ENCODE assay signal across 27 cellular contexts in genomic region chr7:45892407-45893035, GRCh38. TPM values are rescaled to one million over a fixed set of nuclear protein-coding genes. Genes with fewer than 3 reads are reported as not detected.
DNase-seq lines count a peak whose midpoint lies in the region; ATAC-seq and TF ChIP-seq lines count a peak whose summit lies in the region.
"Had no signal": no experiment of that assay in that cellular context is flagged by ENCODE, and none has a peak within 500 bp of the region (broad histone marks: within the 10 kb centered on the region; RNA-seq: fewer than 3 reads in every experiment).

No MANE protein-coding gene starts in this region.

- H3K9ac ChIP-seq in liver (ENCODE audit: low read depth in 1 of 2, low read length in 2 of 2) = peak overlapping the region in 1 of 2 donors; percentile 32

- peaks cover 37% of the 10 kb centered on the region for H3K27me3 Mint-ChIP-seq in WTC11 (ENCODE audit: low read depth)
- H3K27me3 Mint-ChIP-seq in endothelial cell (ENCODE audit: unreplicated experiment) = peaks cover 9% of the 10 kb centered on the region

- H3K27ac Mint-ChIP-seq in WTC11 = no peak overlapping the region
- no peak overlapping the region for H3K27ac Mint-ChIP-seq in endothelial cell (ENCODE audit: unreplicated experiment)
- H3K27ac Mint-ChIP-seq: CD4-positive, alpha-beta memory T cell had no signal

- H3K9me3 ChIP-seq in heart right ventricle (no peaks in the 10 kb centered on the region), liver (ENCODE audit: control insufficient read depth in 4 of 4, low read length in 3 of 4) (no peaks in the 10 kb centered on the region), A673 (ENCODE audit: low read depth, low read length, poor library complexity, severe bottlenecking) (no peaks in the 10 kb centered on the region)
- H3K9me3 ChIP-seq: A549, Caco-2 had no signal

- peak; percentile 71 for DNase-seq in cardiac septum (ENCODE audit: low spot score)
- DNase-seq in heart right ventricle = no peak
- no peak for DNase-seq in WTC11 (ENCODE audit: low spot score)
- DNase-seq in endothelial cell (ENCODE audit: low spot score) = no peak
- DNase-seq in A673 (ENCODE audit: low spot score) = no peak
- DNase-seq: C1 segment of cervical spinal cord; Caco-2; CD4-positive, alpha-beta memory T cell; DMS79 treated with DMSO at 0.1 percent for 48 hours; NCI-H1048; NCI-H1436; NCI-H187; NCI-H2081 treated with DMSO at 0.1 percent for 48 hours; NCI-H2171; NCI-H226; NCI-H510A treated with DMSO at 0.1 percent for 48 hours; NCI-H774 had no signal

- 84 to 85% methylated on average over 6 of the region's 6 CpGs for WGBS in heart right ventricle, 2 donors
- 86% methylated on average over 6 of the region's 6 CpGs for WGBS in liver

- H3K4me3 ChIP-seq in heart right ventricle = no peak overlapping the region
- H3K4me3 ChIP-seq in liver (ENCODE audit: low read depth in 1 of 3, low read length in 3 of 3) = no peak overlapping the region
- H3K4me3 ChIP-seq in A673 (ENCODE audit: low read depth, low read length, poor library complexity, severe bottlenecking) = no peak overlapping the region
- H3K4me3 ChIP-seq: A549, PC-9 had no signal

- POLR2A ChIA-PET in WTC11 (lab: Charles Lee) (no interaction called here), A673 (lab: Charles Lee; ENCODE audit: low non-redundant PET) (no interaction called here)

- ATAC-seq in heart right ventricle (no peak), WTC11 (no peak), HG03045 (IDR thresholded peaks at IDR 0.05; ENCODE audit: unreplicated experiment) (no peak)
- ATAC-seq: A549, HCT116, Right ventricle myocardium inferior had no signal

- H3K27me3 ChIP-seq in heart right ventricle (peaks cover 7 to 53% (median 39%) of the 10 kb centered on the region in 7 donors), liver (ENCODE audit: control insufficient read depth in 4 of 4, insufficient read depth in 4 of 4, low read length in 3 of 4) (no peaks in the 10 kb centered on the region), A673 (replicated peaks; ENCODE audit: insufficient read depth, low read depth, low read length, poor library complexity) (peaks cover 34% of the 10 kb centered on the region)

- H3K9me3 Mint-ChIP-seq in WTC11 (no peaks in the 10 kb centered on the region), endothelial cell (ENCODE audit: unreplicated experiment) (no peaks in the 10 kb centered on the region)
- H3K9me3 Mint-ChIP-seq: CD4-positive, alpha-beta memory T cell had no signal

- H3K36me3 Mint-ChIP-seq in WTC11 (no peaks in the 10 kb centered on the region), endothelial cell (ENCODE audit: low read depth, unreplicated experiment) (no peaks in the 10 kb centered on the region)
- H3K36me3 Mint-ChIP-seq: CD4-positive, alpha-beta memory T cell had no signal

- no peak overlapping the region for H3K4me3 Mint-ChIP-seq in WTC11
- H3K4me3 Mint-ChIP-seq in endothelial cell (ENCODE audit: unreplicated experiment) = no peak overlapping the region
- H3K4me3 Mint-ChIP-seq: CD4-positive, alpha-beta memory T cell had no signal

- BruUV-seq in A673 (replicated peaks; lab: Mats Ljungman, UMichigan) = no TSS peak

- peaks cover 0 to 14% (median 10%) of the 10 kb centered on the region in 9 donors for H3K4me1 ChIP-seq in heart right ventricle
- H3K4me1 ChIP-seq in liver (ENCODE audit: control insufficient read depth in 4 of 4, insufficient read depth in 4 of 4, low read length in 3 of 4) = peaks cover 0 to 17% (median 7%) of the 10 kb centered on the region in 4 donors
- H3K4me1 ChIP-seq in A673 (ENCODE audit: insufficient read depth, low read length, poor library complexity, severe bottlenecking) = no peaks in the 10 kb centered on the region
- H3K4me1 ChIP-seq: Caco-2 had no signal

- peaks cover 16% of the 10 kb centered on the region for H3K4me1 Mint-ChIP-seq in WTC11
- peaks cover 46% of the 10 kb centered on the region for H3K4me1 Mint-ChIP-seq in endothelial cell (ENCODE audit: unreplicated experiment)

- TF ChIP-seq RAD21 in liver (IDR thresholded peaks at IDR 0.05) = peak in 1 of 2 donors; percentile 13

- TF ChIP-seq CTCF in heart right ventricle (IDR thresholded peaks at IDR 0.05) (no peak), WTC11 (IDR thresholded peaks at IDR 0.05) (no peak), liver (IDR thresholded peaks at IDR 0.05; ENCODE audit: low read depth, low read length, missing input control) (no peak), endothelial cell (IDR thresholded peaks at IDR 0.05; ENCODE audit: unreplicated experiment) (no peak), A673 (conservative IDR thresholded peaks at IDR 0.05; ENCODE audit: low read depth, low read length) (no peak)

- intact Hi-C loops in cardiac septum (cut with DNase I) = no loop called here
- intact Hi-C loops in heart right ventricle (cut with DNase I) = loop anchor here in 2 of 10 donors (10.0 kb wide), 1 partner anchor 1362 kb away; no protein-coding TSS in a partner anchor
- intact Hi-C loops in A673 (cut with micrococcal nuclease; ENCODE audit: unreplicated experiment) = no loop called here

- no peak overlapping the region for H3K27ac ChIP-seq in heart right ventricle
- peak overlapping the region; percentile 2 to 93 for H3K27ac ChIP-seq in liver (ENCODE audit: low read depth in 1 of 2, low read length in 2 of 2)
- H3K27ac ChIP-seq in A673 (ENCODE audit: low read depth, low read length, poor library complexity, severe bottlenecking) = no peak overlapping the region
- H3K27ac ChIP-seq: A549, HL-60, PC-9 had no signal

- CTCF ChIA-PET in WTC11 (lab: Charles Lee) (interaction anchor here (1.2 kb wide), 1 partner anchor 25 kb away, joined by 3 read pairs; no protein-coding TSS in a partner anchor), A673 (lab: Charles Lee) (no interaction called here)

- H3K36me3 ChIP-seq in heart right ventricle (no peaks in the 10 kb centered on the region), liver (ENCODE audit: control insufficient read depth in 4 of 4, insufficient read depth in 3 of 4, low read depth in 1 of 4, low read length in 3 of 4) (peaks cover 0 to 9% (median 0%) of the 10 kb centered on the region in 4 donors), A673 (ENCODE audit: insufficient read depth, low read length, poor library complexity, severe bottlenecking) (no peaks in the 10 kb centered on the region)

TF ChIP-seq in WTC11, 78 proteins besides CTCF, POLR2A, EP300 and RAD21:
- TF ChIP-seq GABPB1 (CRISPR knock-in tag; IDR thresholded peaks at IDR 0.05) = peak; percentile 77
- TF ChIP-seq TP53 (CRISPR knock-in tag; IDR thresholded peaks at IDR 0.05) = no peak

TF ChIP-seq in liver, 16 proteins besides CTCF, POLR2A, EP300 and RAD21:
- TF ChIP-seq NR2F2 (IDR thresholded peaks at IDR 0.05) (peak; percentile 32), FOXA1 (IDR thresholded peaks at IDR 0.05) (no peak), RXRA (IDR thresholded peaks at IDR 0.05) (no peak), JUND (IDR thresholded peaks at IDR 0.05) (peak in 1 of 2 donors; percentile 57), EGR1 (IDR thresholded peaks at IDR 0.05; ENCODE audit: low read depth in 2 of 2) (peak in 1 of 2 donors; percentile 25), SP1 (IDR thresholded peaks at IDR 0.05) (peak; percentile 32), GABPA (IDR thresholded peaks at IDR 0.05 in 1 of 2, conservative IDR thresholded peaks at IDR 0.05 in 1 of 2) (no peak), TAF1 (conservative IDR thresholded peaks at IDR 0.05) (no peak)
- TF ChIP-seq, protein P1, sequence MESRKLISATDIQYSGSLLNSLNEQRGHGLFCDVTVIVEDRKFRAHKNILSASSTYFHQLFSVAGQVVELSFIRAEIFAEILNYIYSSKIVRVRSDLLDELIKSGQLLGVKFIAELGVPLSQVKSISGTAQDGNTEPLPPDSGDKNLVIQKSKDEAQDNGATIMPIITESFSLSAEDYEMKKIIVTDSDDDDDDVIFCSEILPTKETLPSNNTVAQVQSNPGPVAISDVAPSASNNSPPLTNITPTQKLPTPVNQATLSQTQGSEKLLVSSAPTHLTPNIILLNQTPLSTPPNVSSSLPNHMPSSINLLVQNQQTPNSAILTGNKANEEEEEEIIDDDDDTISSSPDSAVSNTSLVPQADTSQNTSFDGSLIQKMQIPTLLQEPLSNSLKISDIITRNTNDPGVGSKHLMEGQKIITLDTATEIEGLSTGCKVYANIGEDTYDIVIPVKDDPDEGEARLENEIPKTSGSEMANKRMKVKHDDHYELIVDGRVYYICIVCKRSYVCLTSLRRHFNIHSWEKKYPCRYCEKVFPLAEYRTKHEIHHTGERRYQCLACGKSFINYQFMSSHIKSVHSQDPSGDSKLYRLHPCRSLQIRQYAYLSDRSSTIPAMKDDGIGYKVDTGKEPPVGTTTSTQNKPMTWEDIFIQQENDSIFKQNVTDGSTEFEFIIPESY (IDR thresholded peaks at IDR 0.05) = peak; percentile 68
- TF ChIP-seq, protein P2, sequence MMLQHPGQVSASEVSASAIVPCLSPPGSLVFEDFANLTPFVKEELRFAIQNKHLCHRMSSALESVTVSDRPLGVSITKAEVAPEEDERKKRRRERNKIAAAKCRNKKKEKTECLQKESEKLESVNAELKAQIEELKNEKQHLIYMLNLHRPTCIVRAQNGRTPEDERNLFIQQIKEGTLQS (IDR thresholded peaks at IDR 0.05) = peak; percentile 39

RNA-seq across cellular contexts. Expression of gene IGFBP1, which starts 4.2 kb away (rescaled TPM):
- total RNA-seq in cardiac septum (not detected), heart right ventricle (not detected), WTC11 (2021) (0.18 to 0.37 TPM in 2 of 3 replicates, not detected in the other), liver (10 to 100 TPM in 1 of 2 donors, 1 to 10 TPM in 1; 3.5 to 29.3 TPM), endothelial cell (ENCODE audit: unreplicated experiment) (3.0 TPM), A673 (2021) (not detected in 2 replicates)
- polyA plus RNA-seq in heart right ventricle (under 1 TPM in 1 of 2 donors, not detected in 1; 0.03 TPM), liver (100 to 1,000 TPM in 1 of 2 donors, 10 to 100 TPM in 1; 97.9 to 234 TPM)
- total RNA-seq: Caco-2; CD4-positive, alpha-beta memory T cell; H4; Right ventricle myocardium inferior; RPMI7951; SK-MEL-5 had no signal
- polyA plus RNA-seq: CD4-positive, alpha-beta memory T cell had no signal

RNA-seq across cellular contexts. Expression of gene CCDC201, which starts 19.6 kb away (rescaled TPM):
- total RNA-seq in cardiac septum = not detected
- total RNA-seq in heart right ventricle = not detected
- polyA plus RNA-seq in heart right ventricle = not detected
- total RNA-seq in WTC11 (2021) = not detected in 3 replicates
- not detected for total RNA-seq in liver
- polyA plus RNA-seq in liver = not detected
- total RNA-seq in endothelial cell (ENCODE audit: unreplicated experiment) = not detected
- not detected in 2 replicates for total RNA-seq in A673 (2021)
- total RNA-seq: Caco-2; CD4-positive, alpha-beta memory T cell; PC-9; Right ventricle myocardium inferior; RPMI7951; SK-MEL-5 had no signal
- polyA plus RNA-seq: CD4-positive, alpha-beta memory T cell had no signal

RNA-seq across cellular contexts. Expression of gene IGFBP3, which starts 28.6 kb away (rescaled TPM):
- total RNA-seq in cardiac septum = 98.7 TPM
- 100 to 1,000 TPM in 1 of 10 donors, 10 to 100 TPM in 9; 32.1 to 104 (median 63.7) TPM for total RNA-seq in heart right ventricle
- polyA plus RNA-seq in heart right ventricle = 100 to 1,000 TPM in 1 of 2 donors, 10 to 100 TPM in 1; 82.8 to 183 TPM
- 2.9 to 4.9 TPM (median 4.3 TPM) in 3 replicates for total RNA-seq in WTC11 (2021)
- total RNA-seq in liver = 100 to 1,000 TPM in 1 of 2 donors, 10 to 100 TPM in 1; 87.0 to 214 TPM
- 100 to 1,000 TPM; 151 to 244 TPM for polyA plus RNA-seq in liver
- 125 TPM for total RNA-seq in endothelial cell (ENCODE audit: unreplicated experiment)
- 0.81 and 1.1 TPM in 2 replicates for total RNA-seq in A673 (2021)

Comparison
In these comparisons a context has a peak if more than half of its experiments do, and no peak if none do; other contexts are left out.
1. H3K27ac ChIP-seq: peak in liver (2 of 2); none in heart right ventricle (0 of 10) and A673 (single experiment).